ENCODE assay signal across 1 cellular context in the genomic region with DNA sequence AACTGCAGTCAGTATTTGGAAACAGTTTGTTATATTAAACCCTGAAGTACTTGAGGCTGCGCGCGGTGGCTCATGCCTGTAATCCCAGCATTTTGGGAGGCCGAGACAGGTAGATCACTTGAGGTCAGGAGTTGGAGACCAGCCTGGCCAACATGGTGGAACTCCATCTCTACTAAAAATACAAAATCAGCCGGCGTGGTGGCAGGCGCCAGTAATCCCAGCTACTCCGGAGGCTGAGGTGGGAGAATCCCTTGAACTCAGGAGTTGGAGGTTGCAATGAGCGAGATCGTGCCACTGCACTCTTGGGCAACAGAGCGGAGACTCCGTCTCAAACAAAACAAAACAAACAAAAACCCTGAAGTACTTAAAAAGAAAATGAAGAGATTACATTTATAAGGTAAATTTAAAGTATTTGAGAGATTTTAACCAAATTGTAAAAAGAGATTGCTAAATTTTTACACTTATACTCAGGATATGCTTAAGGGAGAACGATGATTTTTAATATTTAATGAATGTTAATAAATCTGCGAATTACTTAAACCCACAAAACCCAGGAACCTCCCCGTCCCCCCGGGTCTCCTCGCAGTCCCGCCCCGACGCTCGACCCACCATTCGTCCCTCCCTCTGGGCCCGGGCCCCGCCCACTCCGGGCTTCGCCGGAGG.
TF ChIP-seq lines count a peak whose summit lies in the region.

No MANE protein-coding gene starts in this region.

TF ChIP-seq in HCT116, 20 proteins besides CTCF, POLR2A, EP300 and RAD21 (continued from another document):
- TF ChIP-seq, protein P1, sequence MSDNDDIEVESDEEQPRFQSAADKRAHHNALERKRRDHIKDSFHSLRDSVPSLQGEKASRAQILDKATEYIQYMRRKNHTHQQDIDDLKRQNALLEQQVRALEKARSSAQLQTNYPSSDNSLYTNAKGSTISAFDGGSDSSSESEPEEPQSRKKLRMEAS (IDR thresholded peaks at IDR 0.05): no peak
- TF ChIP-seq, protein P2, sequence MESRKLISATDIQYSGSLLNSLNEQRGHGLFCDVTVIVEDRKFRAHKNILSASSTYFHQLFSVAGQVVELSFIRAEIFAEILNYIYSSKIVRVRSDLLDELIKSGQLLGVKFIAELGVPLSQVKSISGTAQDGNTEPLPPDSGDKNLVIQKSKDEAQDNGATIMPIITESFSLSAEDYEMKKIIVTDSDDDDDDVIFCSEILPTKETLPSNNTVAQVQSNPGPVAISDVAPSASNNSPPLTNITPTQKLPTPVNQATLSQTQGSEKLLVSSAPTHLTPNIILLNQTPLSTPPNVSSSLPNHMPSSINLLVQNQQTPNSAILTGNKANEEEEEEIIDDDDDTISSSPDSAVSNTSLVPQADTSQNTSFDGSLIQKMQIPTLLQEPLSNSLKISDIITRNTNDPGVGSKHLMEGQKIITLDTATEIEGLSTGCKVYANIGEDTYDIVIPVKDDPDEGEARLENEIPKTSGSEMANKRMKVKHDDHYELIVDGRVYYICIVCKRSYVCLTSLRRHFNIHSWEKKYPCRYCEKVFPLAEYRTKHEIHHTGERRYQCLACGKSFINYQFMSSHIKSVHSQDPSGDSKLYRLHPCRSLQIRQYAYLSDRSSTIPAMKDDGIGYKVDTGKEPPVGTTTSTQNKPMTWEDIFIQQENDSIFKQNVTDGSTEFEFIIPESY (IDR thresholded peaks at IDR 0.05; ENCODE audit: extremely low read depth, insufficient replicate concordance, low read length): no peak
- TF ChIP-seq CEBPB (IDR thresholded peaks at IDR 0.05; ENCODE audit: low read depth): no peak
- no peak for TF ChIP-seq EZH2 (IDR thresholded peaks at IDR 0.05)
- no peak for TF ChIP-seq EGR1 (IDR thresholded peaks at IDR 0.05; ENCODE audit: low read depth)
- no peak for TF ChIP-seq CBX3 (IDR thresholded peaks at IDR 0.05; ENCODE audit: low read depth)
